ENCODE assay signal across 9 cellular contexts in the genomic region with DNA sequence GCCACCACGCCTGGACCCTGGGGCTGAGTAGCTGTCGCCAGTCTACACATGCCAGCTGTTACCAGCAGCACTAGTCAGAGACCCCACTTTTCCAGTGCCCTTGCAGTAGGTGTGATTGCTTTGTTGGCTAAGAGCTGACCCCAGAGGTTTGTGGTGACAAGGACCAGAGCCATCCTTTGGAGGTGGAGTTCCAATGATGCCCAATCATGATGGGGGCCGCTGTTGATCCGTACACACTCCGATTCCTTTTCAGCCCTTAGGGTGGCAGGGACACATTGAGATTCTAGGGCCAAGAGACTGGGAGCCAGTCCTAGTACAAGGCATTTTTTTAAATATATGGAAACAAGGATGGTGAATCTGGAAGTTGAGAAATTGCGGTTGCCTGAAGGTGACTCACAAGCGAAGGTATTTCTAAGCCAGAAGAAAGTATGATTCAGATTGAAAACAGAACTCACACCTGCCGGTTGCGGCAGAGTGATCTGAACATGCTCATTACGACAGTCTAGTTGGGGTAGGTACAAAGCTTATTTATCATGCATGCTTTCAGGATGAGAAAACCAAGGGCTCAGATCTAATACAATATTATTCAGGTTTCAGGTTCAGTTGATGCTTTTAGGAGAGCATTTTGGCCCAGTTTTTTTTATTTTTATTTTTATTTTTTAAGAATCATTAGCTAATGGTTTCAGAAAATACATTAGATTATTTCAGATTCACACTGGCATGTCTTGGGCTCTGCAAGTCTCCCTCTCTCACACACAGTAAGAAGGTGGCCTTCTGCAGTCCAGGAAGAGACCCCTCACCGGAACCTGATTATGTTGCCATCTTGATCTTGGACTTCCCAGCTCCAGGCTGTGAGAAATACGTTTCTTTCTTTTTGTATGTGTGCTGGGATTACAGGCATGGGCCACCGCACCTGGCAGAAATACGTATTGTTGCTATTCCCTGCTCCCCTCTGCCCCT. TPM values are rescaled to one million over a fixed set of nuclear protein-coding genes. Genes with fewer than 3 reads are reported as not detected.
A peak's percentile ranks its signal among the peaks of the same experiment; 100 is the strongest.
DNase-seq lines count a peak whose midpoint lies in the region; ATAC-seq and TF ChIP-seq lines count a peak whose summit lies in the region.
"Had no signal": no experiment of that assay in that cellular context is flagged by ENCODE, and none has a peak within 500 bp of the region (broad histone marks: within the 10 kb centered on the region; RNA-seq: fewer than 3 reads in every experiment).

No MANE protein-coding gene starts in this region.

- H3K4me3 ChIP-seq in ovary: no peak overlapping the region
- H3K4me3 ChIP-seq: sigmoid colon had no signal

- peak; percentile 96 for ATAC-seq in GM18519 (IDR thresholded peaks at IDR 0.05; ENCODE audit: low FRiP score, unreplicated experiment)

- no peak for TF ChIP-seq EP300 in ovary (IDR thresholded peaks at IDR 0.05)

- no peaks in the 10 kb centered on the region for H3K9me3 ChIP-seq in ovary
- H3K9me3 ChIP-seq: sigmoid colon had no signal

- TF ChIP-seq POLR2A in ovary (IDR thresholded peaks at IDR 0.05): no peak

- no peak for TF ChIP-seq CTCF in ovary (IDR thresholded peaks at IDR 0.05)

- H3K4me1 ChIP-seq in ovary (ENCODE audit: insufficient read depth): peaks cover 11% of the 10 kb centered on the region
- H3K4me1 ChIP-seq: sigmoid colon had no signal

- intact Hi-C loops in ovary (cut with DNase I): no loop called here

- no peak overlapping the region for H3K27ac ChIP-seq in ovary
- H3K27ac ChIP-seq: sigmoid colon had no signal

- no peaks in the 10 kb centered on the region for H3K27me3 ChIP-seq in ovary
- H3K27me3 ChIP-seq: sigmoid colon had no signal

- H3K36me3 ChIP-seq in ovary: no peaks in the 10 kb centered on the region
- H3K36me3 ChIP-seq: sigmoid colon had no signal

- 82 to 91% (median 89%) methylated on average over 14 of the region's 14 CpGs for WGBS in ovary, 3 donors

- DNase-seq in H4 (ENCODE audit: low spot score) (peak; percentile 79), LoVo (ENCODE audit: low spot score) (peak; percentile 35), islet precursor cell (peak; percentile 67), NCI-H146 treated with DMSO at 0.1 percent for 48 hours (lab: John Stamatoyannopoulos, UW; ENCODE audit: unreplicated experiment) (no peak), SIG-M5 treated with dmso at 0.1 percent for 504 hours (lab: John Stamatoyannopoulos, UW; ENCODE audit: unreplicated experiment) (no peak), NCI-H1436 (lab: John Stamatoyannopoulos, UW) (no peak), ovary (no peak)
- DNase-seq: sigmoid colon had no signal

RNA-seq across cellular contexts. Expression of a gene that starts 43.4 kb away (rescaled TPM):
- 2.5 and 3.6 TPM in 2 replicates for total RNA-seq in H4 (2014; rRNA removed; shearing (Covaris generic))
- 10 to 100 TPM; 10.0 to 16.8 (median 12.2) TPM for total RNA-seq in ovary
- 1 to 10 TPM; 7.6 to 9.7 TPM for polyA plus RNA-seq in ovary

Comparison
In these comparisons a context has a peak if more than half of its experiments do, and no peak if none do; other contexts are left out.
1. DNase-seq: peak in H4 (single experiment), LoVo (single experiment) and islet precursor cell (single experiment); none in NCI-H146 treated with DMSO at 0.1 percent for 48 hours (single experiment), SIG-M5 treated with dmso at 0.1 percent for 504 hours (single experiment), NCI-H1436 (single experiment) and ovary (0 of 5).